ENCODE assay signal across 8 cellular contexts in the genomic region with DNA sequence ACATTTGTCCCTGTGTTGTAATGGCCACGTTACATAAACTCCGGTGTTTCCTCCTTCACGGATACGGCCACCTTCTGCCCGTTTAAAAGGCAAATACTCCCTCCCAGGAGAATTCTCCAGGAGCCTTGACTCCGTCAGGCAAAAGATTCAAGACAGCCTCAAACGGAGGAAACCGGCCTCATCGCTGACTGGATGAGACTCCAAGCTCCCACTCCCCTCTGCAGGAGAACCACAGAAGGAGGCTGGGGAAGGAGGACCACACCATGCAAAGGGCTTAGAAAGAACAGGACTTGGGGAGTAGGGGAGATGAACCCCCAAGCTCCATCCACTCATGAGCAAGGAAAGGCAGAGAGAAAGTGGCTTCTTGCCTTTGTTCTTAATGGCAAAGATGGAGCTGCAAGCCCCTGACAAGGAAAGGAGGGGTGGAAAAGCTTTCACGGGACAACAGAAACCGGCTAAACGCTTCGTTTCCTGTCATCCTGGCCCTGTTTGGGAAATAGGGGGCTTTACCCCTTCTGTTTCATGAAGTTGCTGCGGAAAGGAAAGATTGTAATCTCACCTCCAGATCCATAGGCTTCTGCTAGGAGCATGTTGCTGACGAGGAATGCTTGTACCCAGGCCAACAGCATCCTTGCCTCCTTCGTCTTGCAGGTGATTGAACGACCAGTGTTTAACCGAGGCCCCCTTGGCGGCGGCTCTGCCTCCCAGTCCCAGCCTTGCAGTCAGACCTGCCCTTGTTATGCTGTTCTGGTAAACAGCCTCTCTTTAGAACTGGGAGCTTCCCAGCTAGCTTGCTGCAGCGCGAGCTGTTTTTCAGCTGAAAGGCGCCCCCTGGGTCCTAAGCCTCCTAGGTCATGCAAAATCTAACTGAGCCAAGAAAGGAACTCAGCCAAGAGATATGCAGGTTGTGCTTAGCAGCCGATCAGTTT. TPM values are rescaled to one million over a fixed set of nuclear protein-coding genes. Genes with fewer than 3 reads are reported as not detected.
A peak's percentile ranks its signal among the peaks of the same experiment; 100 is the strongest.
DNase-seq lines count a peak whose midpoint lies in the region; ATAC-seq, FAIRE-seq and TF ChIP-seq lines count a peak whose summit lies in the region.

A gene with protein sequence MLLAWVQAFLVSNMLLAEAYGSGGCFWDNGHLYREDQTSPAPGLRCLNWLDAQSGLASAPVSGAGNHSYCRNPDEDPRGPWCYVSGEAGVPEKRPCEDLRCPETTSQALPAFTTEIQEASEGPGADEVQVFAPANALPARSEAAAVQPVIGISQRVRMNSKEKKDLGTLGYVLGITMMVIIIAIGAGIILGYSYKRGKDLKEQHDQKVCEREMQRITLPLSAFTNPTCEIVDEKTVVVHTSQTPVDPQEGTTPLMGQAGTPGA (minus strand): TSS at position 773 of the 929 bp plus-strand sequence. CDS start 144 bp downstream, at position 629.

- no peaks in the 10 kb centered on the region for H3K36me3 ChIP-seq in small intestine (ENCODE audit: control insufficient read depth in 2 of 2, insufficient read depth in 2 of 2, low read length in 2 of 2)

- FAIRE-seq in small intestine (lab: Jason Lieb, UNC) = no peak

- DNase-seq in CD4-positive, alpha-beta T cell = peak; percentile 84 to 90 (median 88)
- DNase-seq in HEK293T (ENCODE audit: extremely low spot score) = peak; percentile 80
- DNase-seq in NCI-H345 treated with DMSO at 0.1 percent for 48 hours (lab: John Stamatoyannopoulos, UW; ENCODE audit: unreplicated experiment) = peak; percentile 63
- peak; percentile 74 to 84 for DNase-seq in central memory CD8-positive, alpha-beta T cell (ENCODE audit: low spot score in 2 of 2)
- DNase-seq in inferior parietal cortex (ENCODE audit: extremely low spot score) = peak; percentile 93
- peak; percentile 90 for DNase-seq in small intestine

- peaks cover 68% of the 10 kb centered on the region for H3K36me3 Mint-ChIP-seq in CD4-positive, alpha-beta T cell (ENCODE audit: low read depth)
- H3K36me3 Mint-ChIP-seq in central memory CD8-positive, alpha-beta T cell (ENCODE audit: insufficient read depth) = peaks cover 57% of the 10 kb centered on the region

- 0 to 1% (median 1%) methylated on average over 24 of the region's 24 CpGs for WGBS in small intestine, 3 donors

- peak within 1 kb of the TSS; percentile 100 for H3K27ac ChIP-seq in CD4-positive, alpha-beta T cell (ENCODE audit: low read depth, low read length)
- H3K27ac ChIP-seq in small intestine (ENCODE audit: low read depth in 1 of 2, low read length in 1 of 2) = peak within 1 kb of the TSS; percentile 95 to 100

- H3K27ac Mint-ChIP-seq in CD4-positive, alpha-beta T cell = peak within 1 kb of the TSS; percentile 98
- H3K27ac Mint-ChIP-seq in central memory CD8-positive, alpha-beta T cell (ENCODE audit: low read depth) = peak within 1 kb of the TSS; percentile 100

- H3K4me1 Mint-ChIP-seq in CD4-positive, alpha-beta T cell (ENCODE audit: low read depth) = peaks cover 82% of the 10 kb centered on the region
- H3K4me1 Mint-ChIP-seq in central memory CD8-positive, alpha-beta T cell = peaks cover 60% of the 10 kb centered on the region

- H3K9me3 Mint-ChIP-seq in CD4-positive, alpha-beta T cell = no peaks in the 10 kb centered on the region
- H3K9me3 Mint-ChIP-seq in central memory CD8-positive, alpha-beta T cell = no peaks in the 10 kb centered on the region

- no peaks in the 10 kb centered on the region for H3K27me3 Mint-ChIP-seq in CD4-positive, alpha-beta T cell
- no peaks in the 10 kb centered on the region for H3K27me3 Mint-ChIP-seq in central memory CD8-positive, alpha-beta T cell

- no peaks in the 10 kb centered on the region for H3K27me3 ChIP-seq in CD4-positive, alpha-beta T cell (ENCODE audit: control insufficient read depth, insufficient read depth, low read length)
- H3K27me3 ChIP-seq in small intestine (ENCODE audit: control insufficient read depth in 2 of 2, insufficient read depth in 2 of 2, low read length in 2 of 2) = no peaks in the 10 kb centered on the region

- ATAC-seq in CD4-positive, alpha-beta T cell (ENCODE audit: poor library complexity) = peak; percentile 54
- peak; percentile 26 to 33 for ATAC-seq in activated CD4-positive, CD25-positive, alpha-beta regulatory T cell treated with anti-CD3 and anti-CD28 coated beads, Interleukin-2, amount 50 U/mL, for 24 hours
- ATAC-seq in central memory CD8-positive, alpha-beta T cell (replicated peaks; ENCODE audit: extremely low read depth, poor library complexity, severe bottlenecking) = peak; percentile 42
- ATAC-seq in HG03196 (IDR thresholded peaks at IDR 0.05; ENCODE audit: unreplicated experiment) = no peak

- CTCF ChIA-PET in CD4-positive, alpha-beta T cell (lab: Charles Lee) = interaction anchor here (0.7 to 7.2 kb wide), 11 partner anchors 10 to 657 kb away, joined by 3 to 73 read pairs (median 5); a partner anchor contains a TSS
- CTCF ChIA-PET in HEK293T (lab: Yijun Ruan, JAX) = interaction anchor here (1.0 to 2.1 kb wide), 6 partner anchors 12 to 80 kb away, joined by 3 to 10 read pairs (median 4); a partner anchor contains a TSS

- peaks cover 0 to 6% of the 10 kb centered on the region in 2 donors for H3K4me1 ChIP-seq in small intestine (ENCODE audit: control insufficient read depth in 2 of 2, insufficient read depth in 1 of 2, low read depth in 1 of 2, low read length in 1 of 2)

- H3K9me3 ChIP-seq in CD4-positive, alpha-beta T cell (ENCODE audit: control insufficient read depth, low read length) = no peaks in the 10 kb centered on the region
- H3K9me3 ChIP-seq in small intestine (ENCODE audit: control insufficient read depth, low read depth) = no peaks in the 10 kb centered on the region

- peak; percentile 48 for TF ChIP-seq CTCF in CD4-positive, alpha-beta T cell (IDR thresholded peaks at IDR 0.05)

- POLR2A ChIA-PET in CD4-positive, alpha-beta T cell (lab: Charles Lee) = interaction anchor here (0.7 to 14.2 kb wide), 36 partner anchors 9 to 868 kb away, joined by 3 to 1064 read pairs (median 6); a partner anchor contains a TSS
- POLR2A ChIA-PET in HEK293T (lab: Yijun Ruan, JAX) = interaction anchor here (0.6 to 2.7 kb wide), 13 partner anchors 9 to 352 kb away, joined by 3 to 13 read pairs (median 5); a partner anchor contains a TSS

- peak within 1 kb of the TSS; percentile 81 to 82 for H3K4me3 ChIP-seq in small intestine (ENCODE audit: low read depth in 1 of 2, low read length in 2 of 2)

- intact Hi-C loops in CD4-positive, alpha-beta T cell (cut with DNase I, micrococcal nuclease) = loop anchor here (1.0 to 2.0 kb wide), 5 partner anchors 13 to 80 kb away; a partner anchor contains a TSS

- peak within 1 kb of the TSS; percentile 94 for H3K4me3 Mint-ChIP-seq in CD4-positive, alpha-beta T cell
- peak within 1 kb of the TSS; percentile 97 for H3K4me3 Mint-ChIP-seq in central memory CD8-positive, alpha-beta T cell

TF ChIP-seq in HEK293T, 16 proteins besides CTCF, POLR2A, EP300 and RAD21:
- no peak for TF ChIP-seq FOXM1 (IDR thresholded peaks at IDR 0.05; ENCODE audit: borderline replicate concordance)
- TF ChIP-seq LEF1 (IDR thresholded peaks at IDR 0.05; ENCODE audit: borderline replicate concordance) = no peak
- TF ChIP-seq HDGF (IDR thresholded peaks at IDR 0.05; ENCODE audit: borderline replicate concordance) = no peak
- no peak; the same call in 1 of the 2 replicates for TF ChIP-seq FOXK2 (IDR thresholded peaks at IDR 0.05)
- no peak for TF ChIP-seq BHLHE40 (IDR thresholded peaks at IDR 0.05; ENCODE audit: borderline replicate concordance)
- no peak for TF ChIP-seq ARNT (IDR thresholded peaks at IDR 0.05)
- TF ChIP-seq ZNF384 (IDR thresholded peaks at IDR 0.05) = no peak
- no peak for TF ChIP-seq TARDBP (IDR thresholded peaks at IDR 0.05)
TF ChIP-seq in HEK293T: peak in this region for 0.

RNA-seq across cellular contexts. Expression of the gene that starts here (rescaled TPM):
- total RNA-seq in CD4-positive, alpha-beta T cell = 1,000 to 10,000 TPM; 1,063 to 1,072 TPM
- 10 to 100 TPM in 1 of 3 donors, 1 to 10 TPM in 2; 3.1 to 16.4 (median 5.7) TPM for polyA plus RNA-seq in small intestine
